Comparison of ENCODE assay signal across 8 cellular contexts in the genomic region with DNA sequence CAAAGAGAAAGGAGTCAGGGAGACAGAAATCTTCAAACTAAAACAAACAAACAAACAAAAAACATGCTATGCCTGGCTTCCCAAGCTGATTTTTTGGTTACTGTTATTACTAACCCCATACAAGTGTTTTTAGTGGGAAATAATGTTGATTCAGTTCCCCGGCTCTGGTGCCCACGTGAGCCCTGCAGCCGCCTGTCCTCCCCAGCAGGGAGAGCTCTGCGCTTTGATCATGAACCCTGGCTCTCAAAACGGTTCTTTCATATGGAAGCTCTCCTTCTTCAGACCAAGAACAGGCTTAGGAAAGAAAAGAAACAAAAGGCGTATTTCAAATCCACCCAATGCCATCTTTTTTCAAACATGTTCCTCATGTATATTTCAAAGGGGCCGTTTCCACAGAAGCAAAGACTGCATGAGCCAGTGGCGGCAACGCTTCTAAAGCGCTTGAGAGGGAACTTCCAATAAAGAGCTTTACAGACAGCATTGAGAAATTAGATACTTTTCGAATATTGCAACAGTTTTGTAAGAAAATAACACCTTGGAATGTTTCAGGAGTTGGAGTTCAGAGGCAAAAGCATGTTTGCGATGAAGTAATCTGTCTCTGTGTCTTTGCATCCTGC.
DNase-seq lines count a peak whose midpoint lies in the region; ATAC-seq and TF ChIP-seq lines count a peak whose summit lies in the region.

No MANE protein-coding gene starts in this region.

- H3K9ac ChIP-seq in MM.1S (ENCODE audit: low read length) (no peak overlapping the region), endodermal cell (ENCODE audit: extremely low read depth, low read length, poor library complexity, severe bottlenecking) (no peak overlapping the region), mesenchymal stem cell (ENCODE audit: low read length) (no peak overlapping the region)

- H4K8ac ChIP-seq in mesenchymal stem cell (ENCODE audit: low read length), result no peak overlapping the region

- no peaks in the 10 kb centered on the region for H3K27me3 ChIP-seq in MM.1S (replicated peaks; ENCODE audit: insufficient read depth, low read length)
- H3K27me3 ChIP-seq in endodermal cell (ENCODE audit: control insufficient read depth, insufficient read depth, low read length, poor library complexity, severe bottlenecking), result no peaks in the 10 kb centered on the region
- H3K27me3 ChIP-seq in mesenchymal stem cell (ENCODE audit: control insufficient read depth in 1 of 2, insufficient read depth in 1 of 2, low read length in 2 of 2), result peaks cover 8 to 10% of the 10 kb centered on the region in 2 experiments

- H2AFZ ChIP-seq in MM.1S (ENCODE audit: low read length), result no peak overlapping the region
- no peak overlapping the region for H2AFZ ChIP-seq in mesenchymal stem cell (ENCODE audit: low read depth, low read length)

- DNase-seq in D341Med (ENCODE audit: low spot score) (peak; percentile 77), MM.1S (peak; percentile 64), RWPE1 (ENCODE audit: low spot score) (peak; percentile 55), endodermal cell (peak; percentile 81), mesenchymal stem cell (peak; percentile 37)
- no peak for DNase-seq in stimulated activated CD4-positive, alpha-beta T cell treated with anti-CD3 and anti-CD28 coated beads, Interleukin-4, amount 100 ng/mL, for 24 hours

- H2BK5ac ChIP-seq in mesenchymal stem cell (ENCODE audit: low read depth, low read length, poor library complexity, severe bottlenecking), result no peak overlapping the region

- H3K4me2 ChIP-seq in MM.1S (ENCODE audit: low read depth, low read length) (no peak overlapping the region), mesenchymal stem cell (ENCODE audit: low read length, poor library complexity, severe bottlenecking) (no peak overlapping the region)

- TF ChIP-seq CTCF in MM.1S (IDR thresholded peaks at IDR 0.05; ENCODE audit: low read length) (peak; percentile 84), RWPE1 (conservative IDR thresholded peaks at IDR 0.05; ENCODE audit: low read depth) (peak; percentile 71), endodermal cell (conservative IDR thresholded peaks at IDR 0.05) (peak; percentile 91)

- H3K4me1 ChIP-seq in MM.1S (ENCODE audit: low read length) (no peaks in the 10 kb centered on the region), endodermal cell (ENCODE audit: control insufficient read depth, insufficient read depth, low read length) (no peaks in the 10 kb centered on the region), mesenchymal stem cell (ENCODE audit: control insufficient read depth, insufficient read depth, low read depth, low read length) (peaks cover 8% of the 10 kb centered on the region)

- no peak overlapping the region for H3K14ac ChIP-seq in mesenchymal stem cell (ENCODE audit: low read length in 2 of 2)

- H3K79me1 ChIP-seq in mesenchymal stem cell (replicated peaks; ENCODE audit: low read length, poor library complexity, severe bottlenecking), result no peaks in the 10 kb centered on the region

- whole genome bisulfite sequencing in endodermal cell (ENCODE audit: insufficient coverage in 1 of 2, insufficient read length in 1 of 2), 2 experiments, result 42 to 55% methylated on average over 8 to 12 of the region's 12 CpGs
- WGBS in mesenchymal stem cell, result 38% methylated on average over 12 of the region's 12 CpGs

- ATAC-seq in GM19397 (IDR thresholded peaks at IDR 0.05; ENCODE audit: unreplicated experiment), result peak; percentile 42
- no peak for ATAC-seq in GM21737 (IDR thresholded peaks at IDR 0.05; ENCODE audit: unreplicated experiment)

- no peak overlapping the region for H3K27ac Mint-ChIP-seq in endodermal cell

- H3K4ac ChIP-seq in mesenchymal stem cell (ENCODE audit: low read depth in 1 of 2, low read length in 2 of 2), result no peak overlapping the region

- H3K36me3 Mint-ChIP-seq in endodermal cell (ENCODE audit: low read depth), result no peaks in the 10 kb centered on the region

- no peak overlapping the region for H3K4me3 Mint-ChIP-seq in endodermal cell

- peaks cover 7% of the 10 kb centered on the region for H3K4me1 Mint-ChIP-seq in endodermal cell

- H2BK12ac ChIP-seq in mesenchymal stem cell (ENCODE audit: low read length in 2 of 2), result no peak overlapping the region

- no peaks in the 10 kb centered on the region for H3F3A ChIP-seq in MM.1S (ENCODE audit: insufficient read depth, low read length)

- H3K9me3 Mint-ChIP-seq in endodermal cell, result no peaks in the 10 kb centered on the region

- no peak overlapping the region for H4K91ac ChIP-seq in mesenchymal stem cell (ENCODE audit: low read length)

- H3K36me3 ChIP-seq in MM.1S (replicated peaks; ENCODE audit: insufficient read depth, low read length) (no peaks in the 10 kb centered on the region), endodermal cell (ENCODE audit: control insufficient read depth, insufficient read depth, low read length) (no peaks in the 10 kb centered on the region), mesenchymal stem cell (ENCODE audit: control insufficient read depth in 1 of 2, insufficient read depth in 2 of 2, low read depth in 1 of 2, low read length in 2 of 2) (no peaks in the 10 kb centered on the region)

- H3K27ac ChIP-seq in MM.1S (ENCODE audit: low read length) (no peak overlapping the region), RWPE1 (no peak overlapping the region), endodermal cell (ENCODE audit: low read depth, low read length) (no peak overlapping the region), mesenchymal stem cell (ENCODE audit: low read length, poor library complexity, severe bottlenecking) (no peak overlapping the region)

- no peak overlapping the region for H2BK15ac ChIP-seq in mesenchymal stem cell (ENCODE audit: low read depth, poor library complexity, severe bottlenecking)

- CTCF ChIA-PET in RWPE1 (lab: Yijun Ruan, JAX), result interaction anchor here (0.5 to 1.2 kb wide), 11 partner anchors 23 to 1143 kb away, joined by 3 to 5 read pairs (median 3); no protein-coding TSS in a partner anchor

- H3K79me2 ChIP-seq in MM.1S (ENCODE audit: low read length), result no peaks in the 10 kb centered on the region

- H3K9me2 ChIP-seq in MM.1S (replicated peaks; ENCODE audit: insufficient read depth, low read length), result no peaks in the 10 kb centered on the region

- no peak overlapping the region for H2BK120ac ChIP-seq in mesenchymal stem cell (ENCODE audit: low read depth, low read length)

- H3K23ac ChIP-seq in mesenchymal stem cell (ENCODE audit: low read length in 2 of 2), result no peak overlapping the region

- no peak overlapping the region for H2AK5ac ChIP-seq in mesenchymal stem cell (ENCODE audit: low read length, severe bottlenecking)

- POLR2A ChIA-PET in RWPE1 (lab: Yijun Ruan, JAX; ENCODE audit: low non-redundant PET), result no interaction called here

- H3K27me3 Mint-ChIP-seq in endodermal cell (ENCODE audit: insufficient read depth), result peaks cover 21% of the 10 kb centered on the region

- H4K20me1 ChIP-seq in MM.1S (ENCODE audit: insufficient read depth, low read length), result no peaks in the 10 kb centered on the region

- H3K18ac ChIP-seq in mesenchymal stem cell (ENCODE audit: low read depth in 1 of 2, low read length in 2 of 2), result no peak overlapping the region

- H3K4me3 ChIP-seq in MM.1S (ENCODE audit: low read length), result no peak overlapping the region
- no peak overlapping the region for H3K4me3 ChIP-seq in endodermal cell (ENCODE audit: low read length)
- no peak overlapping the region for H3K4me3 ChIP-seq in mesenchymal stem cell (ENCODE audit: insufficient read depth in 1 of 2, low read depth in 1 of 2, low read length in 2 of 2)

- H3K9me3 ChIP-seq in MM.1S (replicated peaks; ENCODE audit: insufficient read depth, low read length) (no peaks in the 10 kb centered on the region), endodermal cell (ENCODE audit: control insufficient read depth, low read length) (no peaks in the 10 kb centered on the region), mesenchymal stem cell (ENCODE audit: control insufficient read depth, low read length) (no peaks in the 10 kb centered on the region)
